1 cellular context compared by ENCODE assay signal in genomic region chr10:52316500-52316899, GRCh38.
TF ChIP-seq lines count a peak whose summit lies in the region.

No MANE protein-coding gene starts in this region.

TF ChIP-seq in WTC11, 78 proteins besides CTCF, POLR2A, EP300 and RAD21 (continued from another document):
- TF ChIP-seq GRHL2 (CRISPR knock-in tag; IDR thresholded peaks at IDR 0.05; ENCODE audit: insufficient replicate concordance, severe bottlenecking) (no peak), TEAD4 (CRISPR knock-in tag; IDR thresholded peaks at IDR 0.05) (no peak), E2F4 (CRISPR knock-in tag; IDR thresholded peaks at IDR 0.05; ENCODE audit: borderline replicate concordance, low read depth) (no peak), ZNF532 (CRISPR knock-in tag; IDR thresholded peaks at IDR 0.05; ENCODE audit: borderline replicate concordance) (no peak), ZNF416 (CRISPR knock-in tag; IDR thresholded peaks at IDR 0.05) (no peak), ZNF512 (CRISPR knock-in tag; IDR thresholded peaks at IDR 0.05; ENCODE audit: borderline replicate concordance) (no peak), ZNF219 (CRISPR knock-in tag; IDR thresholded peaks at IDR 0.05; ENCODE audit: borderline replicate concordance) (no peak), ETV6 (CRISPR knock-in tag; IDR thresholded peaks at IDR 0.05) (no peak), ZSCAN18 (CRISPR knock-in tag; IDR thresholded peaks at IDR 0.05) (no peak)
